Comparison of ENCODE assay signal across 14 cellular contexts in the genomic region with DNA sequence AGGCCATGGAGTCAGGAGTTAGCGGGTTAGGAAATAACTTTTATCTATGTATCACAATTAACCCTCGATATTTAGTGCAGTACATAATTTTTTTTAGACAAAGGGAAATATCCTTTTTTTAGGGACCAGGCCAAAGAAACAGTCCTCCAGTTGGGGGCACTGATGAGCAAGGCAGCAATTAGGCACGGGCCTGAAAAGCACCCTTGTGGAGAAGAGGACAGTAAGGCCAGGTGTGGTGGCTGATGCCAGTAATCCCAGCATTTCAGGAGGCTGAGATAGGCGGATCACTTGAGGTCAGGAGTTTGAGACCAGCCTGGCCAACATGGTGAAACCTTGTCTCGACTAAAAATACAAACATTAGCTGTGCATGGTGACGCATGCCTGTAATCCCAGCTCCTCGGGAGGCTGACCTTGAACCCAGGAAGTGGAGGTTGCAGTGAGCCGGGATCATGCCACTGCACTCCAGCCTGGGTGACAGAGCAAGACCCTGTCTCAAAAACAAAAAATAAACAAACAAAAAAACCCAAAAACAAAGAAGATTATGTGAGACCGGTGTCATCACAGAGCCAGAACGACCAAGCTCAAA.
A peak's percentile ranks its signal among the peaks of the same experiment; 100 is the strongest.
DNase-seq lines count a peak whose midpoint lies in the region; ATAC-seq and TF ChIP-seq lines count a peak whose summit lies in the region.
"Had no signal": no experiment of that assay in that cellular context is flagged by ENCODE, and none has a peak within 500 bp of the region (broad histone marks: within the 10 kb centered on the region; RNA-seq: fewer than 3 reads in every experiment).

No MANE protein-coding gene starts in this region.

- no peak overlapping the region for H3K4me2 ChIP-seq in trophoblast cell (ENCODE audit: low read length)

- TF ChIP-seq POLR2A in adrenal gland (IDR thresholded peaks at IDR 0.05): no peak

- no peak overlapping the region for H2BK12ac ChIP-seq in trophoblast cell (ENCODE audit: low read length)

- H3K4me1 ChIP-seq in adrenal gland (replicated peaks in 1 of 2) (peaks cover 19% of the 10 kb centered on the region in 2 donors), lung (ENCODE audit: control insufficient read depth in 2 of 2, insufficient read depth in 2 of 2, low read length in 2 of 2) (peaks cover 0 to 3% of the 10 kb centered on the region in 2 donors), trophoblast cell (ENCODE audit: control insufficient read depth in 1 of 2, insufficient read depth in 2 of 2, low read length in 2 of 2) (no peaks in the 10 kb centered on the region)

- no peak overlapping the region for H3K23ac ChIP-seq in trophoblast cell (ENCODE audit: low read length)

- H4K91ac ChIP-seq in trophoblast cell (ENCODE audit: low read depth, low read length): no peak overlapping the region

- WGBS in adrenal gland, 4 donors: 55 to 69% (median 64%) methylated on average over 10 of the region's 10 CpGs
- 88 to 92% methylated on average over 10 of the region's 10 CpGs for WGBS in lung, 2 donors
- no CpG with 5 or more reads among the region's 10 CpGs for WGBS in trophoblast cell (ENCODE audit: extremely low coverage, insufficient coverage, insufficient read length)

- H3K79me1 ChIP-seq in trophoblast cell (ENCODE audit: low read length): no peaks in the 10 kb centered on the region

- peak overlapping the region; percentile 43 to 73 (median 69) for H3K27ac ChIP-seq in adrenal gland
- H3K27ac ChIP-seq in lung (ENCODE audit: low read depth in 1 of 2, low read length in 1 of 2): no peak overlapping the region
- no peak overlapping the region for H3K27ac ChIP-seq in trophoblast cell (ENCODE audit: low read depth, low read length)
- H3K27ac ChIP-seq: right atrium auricular region had no signal

- no peak overlapping the region for H3K4me3 ChIP-seq in adrenal gland
- no peak overlapping the region for H3K4me3 ChIP-seq in lung
- H3K4me3 ChIP-seq in trophoblast cell (ENCODE audit: low read depth, low read length): no peak overlapping the region
- H3K4me3 ChIP-seq: right atrium auricular region had no signal

- H3K9me3 ChIP-seq in adrenal gland (replicated peaks in 1 of 3): no peaks in the 10 kb centered on the region
- peaks cover 0 to 3% of the 10 kb centered on the region in 2 donors for H3K9me3 ChIP-seq in lung (ENCODE audit: control insufficient read depth in 2 of 2, insufficient read depth in 1 of 2, low read length in 1 of 2)
- H3K9me3 ChIP-seq in trophoblast cell (ENCODE audit: insufficient read depth, low read depth, low read length): no peaks in the 10 kb centered on the region
- H3K9me3 ChIP-seq: right atrium auricular region had no signal

- no peak overlapping the region for H3K27ac Mint-ChIP-seq in activated T-helper 2 cell treated with anti-CD3 and anti-CD28 coated beads, Interferon-gamma antibody, Interleukin-2, Interleukin-4, amounts not matched to agents 10 μg/mL and 5 μg/mL and 100 μg/mL, durations not matched to agents 14 hours and 24 hours and 36 hours

- no peak overlapping the region for H4K12ac ChIP-seq in trophoblast cell (ENCODE audit: low read depth, low read length)

- intact Hi-C loops in adrenal gland (cut with DNase I): no loop called here
- intact Hi-C loops in activated T-helper 2 cell treated with anti-CD3 and anti-CD28 coated beads, Interferon-gamma antibody, Interleukin-2, Interleukin-4, amounts not matched to agents 10 μg/mL and 5 μg/mL and 100 μg/mL, durations not matched to agents 14 hours and 24 hours and 36 hours (cut with micrococcal nuclease): no loop called here

- no peaks in the 10 kb centered on the region for H3K27me3 ChIP-seq in adrenal gland
- no peaks in the 10 kb centered on the region for H3K27me3 ChIP-seq in lung (ENCODE audit: control insufficient read depth, insufficient read depth)
- no peaks in the 10 kb centered on the region for H3K27me3 ChIP-seq in trophoblast cell (ENCODE audit: insufficient read depth, low read length)
- H3K27me3 ChIP-seq: right atrium auricular region had no signal

- no peak overlapping the region for H3K18ac ChIP-seq in trophoblast cell (ENCODE audit: low read length)

- H2BK5ac ChIP-seq in trophoblast cell (ENCODE audit: low read depth, low read length, poor library complexity): no peak overlapping the region

- no peaks in the 10 kb centered on the region for H3K4me1 Mint-ChIP-seq in activated T-helper 2 cell treated with anti-CD3 and anti-CD28 coated beads, Interferon-gamma antibody, Interleukin-2, Interleukin-4, amounts not matched to agents 10 μg/mL and 5 μg/mL and 100 μg/mL, durations not matched to agents 14 hours and 24 hours and 36 hours (ENCODE audit: low read depth)

- H2BK120ac ChIP-seq in trophoblast cell (ENCODE audit: insufficient read depth, low read length, poor library complexity): no peak overlapping the region

- no peak overlapping the region for H3K14ac ChIP-seq in trophoblast cell (ENCODE audit: low read length)

- H3K4ac ChIP-seq in trophoblast cell (ENCODE audit: low read depth, low read length): no peak overlapping the region

- no peak overlapping the region for H3K4me3 Mint-ChIP-seq in activated T-helper 2 cell treated with anti-CD3 and anti-CD28 coated beads, Interferon-gamma antibody, Interleukin-2, Interleukin-4, amounts not matched to agents 10 μg/mL and 5 μg/mL and 100 μg/mL, durations not matched to agents 14 hours and 24 hours and 36 hours (ENCODE audit: low read depth)

- no peak overlapping the region for H2AFZ ChIP-seq in trophoblast cell (ENCODE audit: insufficient read depth, low read length, poor library complexity)

- peak; percentile 62 for TF ChIP-seq CTCF in GM20000 (IDR thresholded peaks at IDR 0.05; ENCODE audit: extremely low read depth, missing control alignments)
- TF ChIP-seq CTCF in adrenal gland (IDR thresholded peaks at IDR 0.05): peak in 2 of 6 experiments; percentile 11 to 22
- peak; percentile 5 for TF ChIP-seq CTCF in lung (IDR thresholded peaks at IDR 0.05; ENCODE audit: control extremely low read depth, extremely low read depth)

- H3K36me3 ChIP-seq in adrenal gland (replicated peaks in 1 of 2) (no peaks in the 10 kb centered on the region), lung (ENCODE audit: control insufficient read depth in 2 of 2, insufficient read depth in 2 of 2, low read length in 2 of 2) (peaks cover 0 to 2% of the 10 kb centered on the region in 2 donors), trophoblast cell (ENCODE audit: control insufficient read depth in 1 of 2, insufficient read depth in 2 of 2, low read length in 2 of 2) (no peaks in the 10 kb centered on the region)
- H3K36me3 ChIP-seq: right atrium auricular region had no signal

- no peaks in the 10 kb centered on the region for H3K79me2 ChIP-seq in trophoblast cell (ENCODE audit: control insufficient read depth, insufficient read depth, low read length, poor library complexity)

- no peaks in the 10 kb centered on the region for H3K27me3 Mint-ChIP-seq in activated T-helper 2 cell treated with anti-CD3 and anti-CD28 coated beads, Interferon-gamma antibody, Interleukin-2, Interleukin-4, amounts not matched to agents 10 μg/mL and 5 μg/mL and 100 μg/mL, durations not matched to agents 14 hours and 24 hours and 36 hours (ENCODE audit: low read depth)

- no peak overlapping the region for H4K8ac ChIP-seq in trophoblast cell (ENCODE audit: low read depth, low read length)

- no peak overlapping the region for H3K9ac ChIP-seq in trophoblast cell (ENCODE audit: low read length)

- no peak for ATAC-seq in lung (ENCODE audit: insufficient read depth, low FRiP score)
- ATAC-seq in GM21786 (IDR thresholded peaks at IDR 0.05; ENCODE audit: unreplicated experiment): no peak

- H2AK5ac ChIP-seq in trophoblast cell (ENCODE audit: low read length): no peak overlapping the region

- H3K9me3 Mint-ChIP-seq in activated T-helper 2 cell treated with anti-CD3 and anti-CD28 coated beads, Interferon-gamma antibody, Interleukin-2, Interleukin-4, amounts not matched to agents 10 μg/mL and 5 μg/mL and 100 μg/mL, durations not matched to agents 14 hours and 24 hours and 36 hours: no peaks in the 10 kb centered on the region

- no peaks in the 10 kb centered on the region for H3K36me3 Mint-ChIP-seq in activated T-helper 2 cell treated with anti-CD3 and anti-CD28 coated beads, Interferon-gamma antibody, Interleukin-2, Interleukin-4, amounts not matched to agents 10 μg/mL and 5 μg/mL and 100 μg/mL, durations not matched to agents 14 hours and 24 hours and 36 hours (ENCODE audit: low read depth)

- DNase-seq in DMS 273 (lab: John Stamatoyannopoulos, UW; ENCODE audit: unreplicated experiment) (peak; percentile 14), DMS 273 treated with DMSO at 0.1 percent for 48 hours (lab: John Stamatoyannopoulos, UW) (no peak), GM20000 (ENCODE audit: low spot score) (peak; percentile 36), adrenal gland (peak in 5 of 7 donors; percentile 26 to 52 (median 37)), lung (ENCODE audit: low spot score) (no peak), trophoblast cell (no peak)
- DNase-seq in activated T-helper 2 cell treated with anti-CD3 and anti-CD28 coated beads, Interferon-gamma antibody, Interleukin-2, Interleukin-4, amounts not matched to agents 10 μg/mL and 5 μg/mL and 100 μg/mL, durations not matched to agents 14 hours and 24 hours and 36 hours (ENCODE audit: low spot score): no peak
- DNase-seq: 8988T; effector CD8-positive, alpha-beta T cell; kidney glomerular epithelial cell; NCI-H1694; stimulated activated CD8-positive, alpha-beta memory T cell treated with anti-CD3 and anti-CD28 coated beads, Interleukin-4, amount 100 ng/mL, for 48 hours had no signal

Comparison
In these comparisons a context has a peak if more than half of its experiments do, and no peak if none do; other contexts are left out.
1. DNase-seq: peak in DMS 273 (single experiment), GM20000 (single experiment) and adrenal gland (5 of 7); none in DMS 273 treated with DMSO at 0.1 percent for 48 hours (single experiment), lung (single experiment), activated T-helper 2 cell treated with anti-CD3 and anti-CD28 coated beads, Interferon-gamma antibody, Interleukin-2, Interleukin-4, amounts not matched to agents 10 μg/mL and 5 μg/mL and 100 μg/mL, durations not matched to agents 14 hours and 24 hours and 36 hours (single experiment) and trophoblast cell (0 of 2).
2. H3K27ac ChIP-seq: peak in adrenal gland (5 of 5); none in lung (0 of 2) and trophoblast cell (single experiment).